Comparison of ENCODE assay signal across 32 cellular contexts in the genomic region with DNA sequence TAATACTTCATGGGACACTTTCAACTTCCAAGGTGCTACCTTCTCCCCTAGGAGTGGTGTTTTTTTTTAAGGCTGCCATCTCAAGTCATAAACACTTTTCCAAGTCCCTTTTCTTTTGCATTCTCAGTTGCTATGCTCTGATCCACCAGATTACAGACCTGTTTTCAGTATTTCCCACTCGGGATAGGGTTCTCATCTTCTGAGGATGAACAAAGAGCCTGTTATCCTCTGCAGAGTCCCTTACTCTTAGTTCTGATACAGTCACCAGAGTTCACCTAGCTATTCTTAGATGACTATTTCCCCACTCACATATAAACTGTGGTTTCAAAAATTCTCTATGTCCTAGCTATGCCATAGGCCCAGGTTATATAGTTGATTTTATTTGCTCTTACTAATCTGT. TPM values are rescaled to one million over a fixed set of nuclear protein-coding genes. Genes with fewer than 3 reads are reported as not detected.
DNase-seq lines count a peak whose midpoint lies in the region; ATAC-seq and TF ChIP-seq lines count a peak whose summit lies in the region.
"Had no signal": no experiment of that assay in that cellular context is flagged by ENCODE, and none has a peak within 500 bp of the region (broad histone marks: within the 10 kb centered on the region; RNA-seq: fewer than 3 reads in every experiment).

No MANE protein-coding gene starts in this region.

- TF ChIP-seq CTCF in HCT116 (IDR thresholded peaks at IDR 0.05 in 2 of 3, conservative IDR thresholded peaks at IDR 0.05 in 1 of 3; ENCODE audit: borderline replicate concordance in 1 of 3, insufficient read depth in 1 of 3, low read depth in 2 of 3, low read length in 2 of 3): no peak
- no peak for TF ChIP-seq CTCF in NB4 (IDR thresholded peaks at IDR 0.05; ENCODE audit: low read depth, low read length)
- TF ChIP-seq CTCF in osteocyte (IDR thresholded peaks at IDR 0.05): no peak
- no peak for TF ChIP-seq CTCF in GM13976 (IDR thresholded peaks at IDR 0.05; ENCODE audit: borderline replicate concordance, control extremely low read depth, extremely low read depth, insufficient read depth, missing control alignments)

- POLR2A ChIA-PET in HCT116 (lab: Charles Lee): no interaction called here

- BruUV-seq in HCT116 (replicated peaks; lab: Mats Ljungman, UMichigan): no TSS peak

- RAD21 ChIA-PET in HCT116 (lab: Charles Lee; ENCODE audit: low non-redundant PET in 1 of 2, low total read pairs in 2 of 2, uncharacterized antibody in 2 of 2, unreplicated experiment in 2 of 2): no interaction called here

- H3K4me1 ChIP-seq in HCT116 (ENCODE audit: control insufficient read depth in 1 of 2, insufficient read depth in 2 of 2, low read length in 2 of 2): peaks cover 36 to 44% of the 10 kb centered on the region in 2 experiments
- H3K4me1 ChIP-seq: sigmoid colon, suprapubic skin, upper lobe of right lung had no signal

- CTCF ChIA-PET in HCT116 (lab: Charles Lee): no interaction called here

- intact Hi-C loops in HCT116 (cut with micrococcal nuclease): no loop called here

- H3K79me2 ChIP-seq in HCT116 (ENCODE audit: insufficient read depth, low read length): peaks cover 85% of the 10 kb centered on the region

- DNase-seq in HCT116 (ENCODE audit: low read depth, low spot score): no peak
- peak; percentile 42 for DNase-seq in NB4 (ENCODE audit: low read depth)
- no peak for DNase-seq in osteocyte (ENCODE audit: extremely low spot score, unreplicated experiment)
- no peak for DNase-seq in T-helper 1 cell
- DNase-seq in stimulated activated CD8-positive, alpha-beta memory T cell treated with anti-CD3 and anti-CD28 coated beads, Interleukin-4, amount 100 ng/mL, for 48 hours: no peak
- no peak for DNase-seq in GM13976 (ENCODE audit: low spot score)
- DNase-seq: activated CD4-positive, alpha-beta T cell treated with anti-CD3 and anti-CD28 coated beads, Interleukin-2, amount 50 U/mL, for 1 hour; activated gamma-delta T cell treated with Interleukin-2 at 50 U/mL for 16 hours; activated T-cell treated with anti-CD3 and anti-CD28 coated beads, Interleukin-2, amount 50 U/mL, for 1 hour; DMS53; endodermal cell; foreskin fibroblast; heart left ventricle; midbrain; naive B cell; NCI-H1417; NCI-H2029; NCI-H526; nucleus accumbens; SHP77; sigmoid colon; stimulated activated CD4-positive, alpha-beta T cell treated with anti-CD3 and anti-CD28 coated beads, Interleukin-12 subunit alpha, Interleukin-12 subunit beta, amount 100 ng/mL, for 4 hours; stimulated activated CD4-positive, alpha-beta T cell treated with anti-CD3 and anti-CD28 coated beads, Interleukin-4, amount 100 ng/mL, for 1 hour; SW 1271; upper lobe of right lung had no signal

- H3K4me3 ChIP-seq in HCT116 (replicated peaks in 1 of 2; ENCODE audit: low read depth in 1 of 2, low read length in 2 of 2) (peak overlapping the region in 1 of 2 experiments; percentile 38; a peak in 1 of 4 replicates), NB4 (ENCODE audit: low read depth, low read length) (no peak overlapping the region)
- H3K4me3 ChIP-seq: cardiac muscle cell, coronary artery, heart left ventricle, sigmoid colon, suprapubic skin, upper lobe of right lung had no signal

- H3K27ac ChIP-seq in HCT116 (ENCODE audit: low read depth, low read length) (peak overlapping the region; percentile 61), angular gyrus (ENCODE audit: low read depth, low read length) (peak overlapping the region; percentile 24)
- H3K27ac ChIP-seq: cardiac muscle cell, coronary artery, heart left ventricle, sigmoid colon, suprapubic skin, upper lobe of right lung had no signal

- peaks cover 0 to 2% of the 10 kb centered on the region in 2 experiments; a peak in 1 of 4 replicates for H3K9me3 ChIP-seq in HCT116 (ENCODE audit: control insufficient read depth in 1 of 2, insufficient read depth in 1 of 2, low read depth in 1 of 2, low read length in 2 of 2)
- H3K9me3 ChIP-seq: suprapubic skin, upper lobe of right lung had no signal

- H3K27me3 ChIP-seq in HCT116 (ENCODE audit: insufficient read depth, low read length): no peaks in the 10 kb centered on the region
- H3K27me3 ChIP-seq: cardiac muscle cell, heart left ventricle, sigmoid colon, suprapubic skin, upper lobe of right lung had no signal

- H3K27me3 Mint-ChIP-seq in osteocyte (ENCODE audit: unreplicated experiment): no peaks in the 10 kb centered on the region
- H3K27me3 Mint-ChIP-seq: naive B cell had no signal

- H3K36me3 Mint-ChIP-seq in osteocyte (ENCODE audit: unreplicated experiment): peaks cover 5% of the 10 kb centered on the region

- in situ Hi-C loops in GM13976 (cut with MboI; ENCODE audit: low sequenced_read_pairs, unreplicated experiment): no loop called here

- TF ChIP-seq RAD21 in HCT116 (IDR thresholded peaks at IDR 0.05; ENCODE audit: low read depth): no peak

- TF ChIP-seq POLR2A in HCT116 (IDR thresholded peaks at IDR 0.05; ENCODE audit: borderline replicate concordance, extremely low read depth, insufficient read depth, insufficient read length) (no peak), NB4 (IDR thresholded peaks at IDR 0.05; ENCODE audit: extremely low read depth, insufficient read length) (no peak)

- no peak overlapping the region for H2AFZ ChIP-seq in HCT116 (ENCODE audit: low read depth, low read length, poor library complexity, severe bottlenecking)

- H3K9me2 ChIP-seq in HCT116 (ENCODE audit: insufficient read depth): no peaks in the 10 kb centered on the region

- peaks cover 4% of the 10 kb centered on the region for H3K9me3 Mint-ChIP-seq in osteocyte (ENCODE audit: unreplicated experiment)

- ATAC-seq in HCT116: peak; percentile 67
- no peak for ATAC-seq in GM21576 (IDR thresholded peaks at IDR 0.05; ENCODE audit: unreplicated experiment)
- ATAC-seq: esophagus mucosa, heart left ventricle, Panc1, upper lobe of right lung had no signal

- H3K27ac Mint-ChIP-seq in osteocyte (ENCODE audit: unreplicated experiment): peak overlapping the region; percentile 84
- H3K27ac Mint-ChIP-seq: endodermal cell had no signal

- H3K4me2 ChIP-seq in HCT116 (ENCODE audit: low read length): peak overlapping the region; percentile 73

- peaks cover 20% of the 10 kb centered on the region for H3K4me1 Mint-ChIP-seq in osteocyte (ENCODE audit: unreplicated experiment)
- H3K4me1 Mint-ChIP-seq: endodermal cell had no signal

- peaks cover 4% of the 10 kb centered on the region; the same call in 1 of the 2 replicates for H4K20me1 ChIP-seq in HCT116 (ENCODE audit: insufficient read depth)

- H3K36me3 ChIP-seq in HCT116 (ENCODE audit: control insufficient read depth in 1 of 2, insufficient read depth in 2 of 2, low read length in 2 of 2): peaks cover 0 to 8% of the 10 kb centered on the region in 2 experiments; a peak in 1 of 4 replicates
- H3K36me3 ChIP-seq: cardiac muscle cell, heart left ventricle, sigmoid colon, suprapubic skin, upper lobe of right lung had no signal

- H3K4me3 Mint-ChIP-seq in osteocyte (ENCODE audit: unreplicated experiment): no peak overlapping the region
- H3K4me3 Mint-ChIP-seq: endodermal cell, naive B cell had no signal

- peak overlapping the region; percentile 42 for H3K9ac ChIP-seq in HCT116 (ENCODE audit: low read length)

TF ChIP-seq in HCT116, 20 proteins besides CTCF, POLR2A, EP300 and RAD21:
- TF ChIP-seq, protein P1, sequence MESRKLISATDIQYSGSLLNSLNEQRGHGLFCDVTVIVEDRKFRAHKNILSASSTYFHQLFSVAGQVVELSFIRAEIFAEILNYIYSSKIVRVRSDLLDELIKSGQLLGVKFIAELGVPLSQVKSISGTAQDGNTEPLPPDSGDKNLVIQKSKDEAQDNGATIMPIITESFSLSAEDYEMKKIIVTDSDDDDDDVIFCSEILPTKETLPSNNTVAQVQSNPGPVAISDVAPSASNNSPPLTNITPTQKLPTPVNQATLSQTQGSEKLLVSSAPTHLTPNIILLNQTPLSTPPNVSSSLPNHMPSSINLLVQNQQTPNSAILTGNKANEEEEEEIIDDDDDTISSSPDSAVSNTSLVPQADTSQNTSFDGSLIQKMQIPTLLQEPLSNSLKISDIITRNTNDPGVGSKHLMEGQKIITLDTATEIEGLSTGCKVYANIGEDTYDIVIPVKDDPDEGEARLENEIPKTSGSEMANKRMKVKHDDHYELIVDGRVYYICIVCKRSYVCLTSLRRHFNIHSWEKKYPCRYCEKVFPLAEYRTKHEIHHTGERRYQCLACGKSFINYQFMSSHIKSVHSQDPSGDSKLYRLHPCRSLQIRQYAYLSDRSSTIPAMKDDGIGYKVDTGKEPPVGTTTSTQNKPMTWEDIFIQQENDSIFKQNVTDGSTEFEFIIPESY (IDR thresholded peaks at IDR 0.05; ENCODE audit: extremely low read depth, insufficient replicate concordance, low read length): no peak
- TF ChIP-seq SIN3A (IDR thresholded peaks at IDR 0.05; ENCODE audit: low read depth): no peak
- 0 out of 2 replicates have a peak, but pooled peaks have one; percentile 24 for TF ChIP-seq SRF (IDR thresholded peaks at IDR 0.05; ENCODE audit: low read depth)

RNA-seq across cellular contexts. Expression of a gene that starts 15.9 kb away (rescaled TPM):
- total RNA-seq in HCT116 (2021; ENCODE audit: unreplicated experiment): 110 TPM
- 14.5 and 17.1 TPM in 2 replicates for polyA plus RNA-seq in HCT116 (2012)
- 50.6 and 56.2 TPM in 2 replicates for total RNA-seq in osteocyte
